ENCODE assay signal across 8 cellular contexts in the genomic region with DNA sequence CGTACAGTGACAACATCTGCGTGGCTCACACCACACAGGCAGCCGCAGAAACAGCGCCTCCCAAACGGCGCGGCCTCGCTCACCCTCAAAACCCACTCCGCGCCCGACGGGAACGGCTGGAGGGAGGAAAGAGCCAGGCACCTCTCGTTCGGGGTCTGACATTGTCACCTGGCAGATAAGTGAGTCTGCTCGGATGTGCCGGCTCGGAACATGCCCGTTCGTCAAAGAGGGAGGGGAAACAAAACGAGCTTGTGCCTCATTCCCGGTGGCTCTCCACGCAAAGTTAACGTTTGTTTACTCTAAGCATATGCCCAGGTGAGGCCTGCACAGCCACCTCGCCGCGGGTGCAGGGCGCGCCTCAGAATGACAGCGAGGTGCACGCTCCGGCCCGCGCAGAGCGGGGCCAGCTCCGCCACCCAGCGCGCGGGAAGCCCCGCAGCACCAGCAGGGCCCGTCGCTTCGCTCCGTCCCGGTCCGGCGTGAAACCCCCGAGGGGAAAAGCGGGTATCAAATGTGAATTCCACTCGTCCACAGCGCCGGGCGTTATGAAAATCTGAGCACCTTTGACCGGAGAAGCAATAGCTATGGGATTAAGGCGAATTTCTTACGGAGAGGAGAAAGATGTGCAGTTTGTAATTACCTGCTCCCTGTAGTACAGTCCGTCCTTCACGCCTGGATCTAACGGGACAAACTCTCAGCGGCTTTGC. TPM values are rescaled to one million over a fixed set of nuclear protein-coding genes. Genes with fewer than 3 reads are reported as not detected.
A peak's percentile ranks its signal among the peaks of the same experiment; 100 is the strongest.
DNase-seq lines count a peak whose midpoint lies in the region; ATAC-seq and TF ChIP-seq lines count a peak whose summit lies in the region.

No MANE protein-coding gene starts in this region.

- H3K27me3 ChIP-seq in left lung (peaks cover 43 to 93% of the 10 kb centered on the region in 2 donors), thymus (ENCODE audit: control insufficient read depth, insufficient read depth) (peaks cover 47% of the 10 kb centered on the region)

- CTCF ChIA-PET in activated naive CD4-positive, alpha-beta T cell treated with anti-CD3 and anti-CD28 coated beads for 36 hours (lab: Charles Lee), result interaction anchor here (0.7 to 3.9 kb wide), 7 partner anchors 72 to 240 kb away, joined by 3 to 17 read pairs (median 3); no protein-coding TSS in a partner anchor

- H3K27ac ChIP-seq in left lung, result no peak overlapping the region
- H3K27ac ChIP-seq in thymus (ENCODE audit: low read depth), result no peak overlapping the region

- H3K9me3 ChIP-seq in left lung (no peaks in the 10 kb centered on the region), thymus (ENCODE audit: control insufficient read depth) (no peaks in the 10 kb centered on the region)

- H3K4me1 ChIP-seq in left lung (peaks cover 11 to 13% of the 10 kb centered on the region in 2 donors), thymus (ENCODE audit: control insufficient read depth, insufficient read depth, low read length) (peaks cover 7% of the 10 kb centered on the region)

- H3K36me3 ChIP-seq in left lung (no peaks in the 10 kb centered on the region), thymus (ENCODE audit: control insufficient read depth, insufficient read depth) (no peaks in the 10 kb centered on the region)

- H3K27me3 Mint-ChIP-seq in activated naive CD4-positive, alpha-beta T cell treated with anti-CD3 and anti-CD28 coated beads for 36 hours (ENCODE audit: low read depth), result peaks cover 70% of the 10 kb centered on the region
- H3K27me3 Mint-ChIP-seq in activated T-helper 17 cell treated with anti-CD3 and anti-CD28 coated beads, Interleukin-2, amount 50 U/mL, for 72 hours, result peaks cover 64% of the 10 kb centered on the region

- 2% methylated on average over 60 of the region's 60 CpGs for WGBS in thymus

- no peaks in the 10 kb centered on the region for H3K9me3 Mint-ChIP-seq in activated naive CD4-positive, alpha-beta T cell treated with anti-CD3 and anti-CD28 coated beads for 36 hours
- H3K9me3 Mint-ChIP-seq in activated T-helper 17 cell treated with anti-CD3 and anti-CD28 coated beads, Interleukin-2, amount 50 U/mL, for 72 hours, result no peaks in the 10 kb centered on the region

- TF ChIP-seq CTCF in left lung (IDR thresholded peaks at IDR 0.05), result no peak

- ATAC-seq in activated T-helper 17 cell treated with anti-CD3 and anti-CD28 coated beads, Interleukin-2, amount 50 U/mL, for 72 hours (replicated peaks), result peak; percentile 23
- ATAC-seq in left lung, result peak; percentile 70

- intact Hi-C loops in activated naive CD4-positive, alpha-beta T cell treated with anti-CD3 and anti-CD28 coated beads for 36 hours (cut with micrococcal nuclease), result loop anchor here (1.0 to 5.0 kb wide), 3 partner anchors 152 to 621 kb away; no protein-coding TSS in a partner anchor
- intact Hi-C loops in left lung (cut with DNase I), result no loop called here

- H3K4me3 ChIP-seq in left lung (no peak overlapping the region), thymus (ENCODE audit: low read length) (peak overlapping the region; percentile 32)

- peak overlapping the region; percentile 36 for H3K4me3 Mint-ChIP-seq in activated naive CD4-positive, alpha-beta T cell treated with anti-CD3 and anti-CD28 coated beads for 36 hours
- H3K4me3 Mint-ChIP-seq in activated T-helper 17 cell treated with anti-CD3 and anti-CD28 coated beads, Interleukin-2, amount 50 U/mL, for 72 hours, result peak overlapping the region; percentile 54

- H3K4me1 Mint-ChIP-seq in activated naive CD4-positive, alpha-beta T cell treated with anti-CD3 and anti-CD28 coated beads for 36 hours (ENCODE audit: low read depth), result peaks cover 17% of the 10 kb centered on the region
- H3K4me1 Mint-ChIP-seq in activated T-helper 17 cell treated with anti-CD3 and anti-CD28 coated beads, Interleukin-2, amount 50 U/mL, for 72 hours, result peaks cover 11% of the 10 kb centered on the region

- peak; percentile 6 for DNase-seq in activated naive CD4-positive, alpha-beta T cell treated with anti-CD3 and anti-CD28 coated beads for 36 hours
- DNase-seq in activated naive CD4-positive, alpha-beta T cell treated with anti-CD3 and anti-CD28 coated beads, Interleukin-2, amount 50 U/mL, for 16 hours, result no peak
- DNase-seq in left lung, result peak in 1 of 2 donors; percentile 71
- no peak for DNase-seq in NCI-H1436 treated with DMSO at 0.1 percent for 48 hours (lab: John Stamatoyannopoulos, UW)
- DNase-seq in GOT3 (lab: John Stamatoyannopoulos, UW), result no peak
- DNase-seq in GM19238 (ENCODE audit: insufficient read length, low spot score), result no peak

- H3K27ac Mint-ChIP-seq in activated naive CD4-positive, alpha-beta T cell treated with anti-CD3 and anti-CD28 coated beads for 36 hours, result no peak overlapping the region
- H3K27ac Mint-ChIP-seq in activated T-helper 17 cell treated with anti-CD3 and anti-CD28 coated beads, Interleukin-2, amount 50 U/mL, for 72 hours, result no peak overlapping the region

- H3K36me3 Mint-ChIP-seq in activated naive CD4-positive, alpha-beta T cell treated with anti-CD3 and anti-CD28 coated beads for 36 hours (ENCODE audit: low read depth), result no peaks in the 10 kb centered on the region
- peaks cover 5% of the 10 kb centered on the region for H3K36me3 Mint-ChIP-seq in activated T-helper 17 cell treated with anti-CD3 and anti-CD28 coated beads, Interleukin-2, amount 50 U/mL, for 72 hours (ENCODE audit: low read depth)

RNA-seq across cellular contexts. Expression of a gene that starts 13.1 kb away (rescaled TPM):
- total RNA-seq in activated naive CD4-positive, alpha-beta T cell treated with anti-CD3 and anti-CD28 coated beads for 36 hours, result not detected
- not detected for total RNA-seq in activated T-helper 17 cell treated with anti-CD3 and anti-CD28 coated beads, Interleukin-2, amount 50 U/mL, for 72 hours
- total RNA-seq in left lung, result not detected
- 0.05 TPM for polyA plus RNA-seq in thymus
